21 cellular contexts compared by ENCODE assay signal in genomic region chr10:132181691-132182425, GRCh38. TPM values are rescaled to one million over a fixed set of nuclear protein-coding genes. Genes with fewer than 3 reads are reported as not detected.
DNase-seq lines count a peak whose midpoint lies in the region; ATAC-seq, FAIRE-seq and TF ChIP-seq lines count a peak whose summit lies in the region.
"Had no signal": no experiment of that assay in that cellular context is flagged by ENCODE, and none has a peak within 500 bp of the region (broad histone marks: within the 10 kb centered on the region; RNA-seq: fewer than 3 reads in every experiment).

No MANE protein-coding gene starts in this region.

- ATAC-seq in HepG2: no peak
- no peak for ATAC-seq in right lobe of liver
- ATAC-seq: K562 had no signal

- H3K4me3 ChIP-seq in HepG2 (replicated peaks in 1 of 3; ENCODE audit: insufficient read depth in 1 of 3, low read depth in 2 of 3, low read length in 3 of 3) (no peak overlapping the region), right lobe of liver (no peak overlapping the region), WERI-Rb-1 (ENCODE audit: low read depth, low read length) (no peak overlapping the region), kidney (ENCODE audit: low read length in 2 of 2) (no peak overlapping the region), spleen (no peak overlapping the region)
- H3K4me3 ChIP-seq: GM23248, K562 had no signal

- H3K27me3 ChIP-seq in HepG2 (ENCODE audit: control insufficient read depth in 1 of 2, insufficient read depth in 2 of 2, low read length in 2 of 2) (peaks cover 2 to 38% of the 10 kb centered on the region in 2 experiments), right lobe of liver (peaks cover 0 to 20% of the 10 kb centered on the region in 2 donors), WERI-Rb-1 (ENCODE audit: insufficient read depth, low read depth, severe bottlenecking) (no peaks in the 10 kb centered on the region), spleen (replicated peaks in 1 of 7) (peaks cover 7 to 77% (median 36%) of the 10 kb centered on the region in 7 donors)

- DNase-seq in HepG2 (ENCODE audit: low spot score) (no peak), right lobe of liver (no peak), WERI-Rb-1 (peak; percentile 71), kidney (peak; percentile 45), spleen (peak; percentile 47), frontal cortex (ENCODE audit: low spot score in 2 of 2) (no peak), NCI-H526 treated with DMSO at 0.1 percent for 48 hours (lab: John Stamatoyannopoulos, UW) (no peak)
- DNase-seq in stimulated activated CD4-positive, alpha-beta T cell treated with anti-CD3 and anti-CD28 coated beads, Interleukin-4, amount 100 ng/mL, for 4 hours: no peak
- DNase-seq: 8988T; C1 segment of cervical spinal cord; CD4-positive, CD25-positive, alpha-beta regulatory T cell; CD8-positive, alpha-beta memory T cell; COR-L47; GM23248; HCEC 1CT had no signal

- in situ Hi-C loops in HepG2 (cut with HindIII; ENCODE audit: extremely low pct_ligation_motif_present, low pct_unique_long_range_greater_than_20kb): no loop called here

- H3K79me2 ChIP-seq in HepG2 (ENCODE audit: insufficient read depth, low read length): no peaks in the 10 kb centered on the region

- FAIRE-seq in HepG2 (lab: Jason Lieb, UNC) (no peak), kidney (lab: Jason Lieb, UNC) (no peak), frontal cortex (lab: Jason Lieb, UNC) (no peak)
- FAIRE-seq: D721Med, G401.6, GM12891, H54, K562 had no signal

- no peak overlapping the region for H3K9ac ChIP-seq in HepG2 (ENCODE audit: insufficient read depth, low read depth, low read length)
- H3K9ac ChIP-seq in kidney (ENCODE audit: low read length in 2 of 2): no peak overlapping the region
- H3K9ac ChIP-seq: GM23248 had no signal

- no TSS peak for BruUV-seq in HepG2 (replicated peaks; lab: Mats Ljungman, UMichigan)

- CTCF ChIA-PET in HepG2 (lab: Yijun Ruan, JAX; ENCODE audit: low intra/inter-chr PET ratio, low total read pairs): no interaction called here

- H3K36me3 ChIP-seq in HepG2 (replicated peaks in 1 of 2; ENCODE audit: control insufficient read depth in 1 of 2, insufficient read depth in 2 of 2, low read length in 2 of 2): no peaks in the 10 kb centered on the region
- no peaks in the 10 kb centered on the region for H3K36me3 ChIP-seq in right lobe of liver
- H3K36me3 ChIP-seq in WERI-Rb-1: no peaks in the 10 kb centered on the region
- H3K36me3 ChIP-seq in kidney (ENCODE audit: control insufficient read depth in 1 of 2, insufficient read depth in 2 of 2, low read length in 2 of 2): no peaks in the 10 kb centered on the region
- no peaks in the 10 kb centered on the region for H3K36me3 ChIP-seq in spleen

- peaks cover 58% of the 10 kb centered on the region for H3K4me1 ChIP-seq in HepG2 (ENCODE audit: insufficient read depth, low read length)
- H3K4me1 ChIP-seq in right lobe of liver: peaks cover 0 to 16% (median 0%) of the 10 kb centered on the region in 4 donors
- peaks cover 0 to 4% of the 10 kb centered on the region in 2 donors for H3K4me1 ChIP-seq in kidney (ENCODE audit: control insufficient read depth in 1 of 2, insufficient read depth in 1 of 2, low read depth in 1 of 2, low read length in 2 of 2)
- H3K4me1 ChIP-seq in spleen: peaks cover 7 to 16% (median 13%) of the 10 kb centered on the region in 6 donors

- WGBS in HepG2 (ENCODE audit: low lambda C conversion rate): 39% methylated on average over 25 of the region's 25 CpGs
- WGBS in right lobe of liver (ENCODE audit: insufficient coverage, low coverage, low lambda C conversion rate, missing lambda C conversion rate): 71% methylated on average over 11 of the region's 25 CpGs
- WGBS in spleen, 5 donors: 65 to 77% (median 71%) methylated on average over 25 of the region's 25 CpGs

- H3K9me3 ChIP-seq in HepG2 (ENCODE audit: low read length) (no peaks in the 10 kb centered on the region), right lobe of liver (no peaks in the 10 kb centered on the region), WERI-Rb-1 (ENCODE audit: severe bottlenecking) (no peaks in the 10 kb centered on the region), kidney (ENCODE audit: control insufficient read depth in 1 of 2, low read length in 2 of 2) (no peaks in the 10 kb centered on the region), spleen (no peaks in the 10 kb centered on the region)

- no peak for TF ChIP-seq RAD21 in HepG2 (CRISPR knock-in tag; IDR thresholded peaks at IDR 0.05)

- TF ChIP-seq CTCF in HepG2 (CRISPR knock-in tag; IDR thresholded peaks at IDR 0.05) (no peak), right lobe of liver (IDR thresholded peaks at IDR 0.05) (no peak), WERI-Rb-1 (IDR thresholded peaks at IDR 0.05; ENCODE audit: low read depth, low read length) (no peak), kidney (IDR thresholded peaks at IDR 0.05; ENCODE audit: borderline replicate concordance, extremely low read depth, insufficient read depth) (no peak), spleen (IDR thresholded peaks at IDR 0.05 in 8 of 11, conservative IDR thresholded peaks at IDR 0.05 in 3 of 11) (no peak)

- POLR2A ChIA-PET in HepG2 (lab: Yijun Ruan, JAX): no interaction called here

- TF ChIP-seq POLR2A in HepG2 (IDR thresholded peaks at IDR 0.05; ENCODE audit: insufficient read depth in 1 of 2, low read depth in 2 of 2, low read length in 2 of 2) (no peak), right lobe of liver (IDR thresholded peaks at IDR 0.05) (no peak), spleen (IDR thresholded peaks at IDR 0.05) (no peak)

- H2AFZ ChIP-seq in HepG2 (ENCODE audit: low read length): no peak overlapping the region
- H2AFZ ChIP-seq: GM23248 had no signal

- peaks cover 4% of the 10 kb centered on the region for H4K20me1 ChIP-seq in HepG2 (ENCODE audit: insufficient read depth, low read length)

- intact Hi-C loops in HepG2 (cut with micrococcal nuclease; ENCODE audit: unreplicated experiment) (no loop called here), right lobe of liver (cut with DNase I) (no loop called here), kidney (cut with DNase I) (no loop called here), spleen (cut with DNase I; ENCODE audit: low total_unique reads) (no loop called here)

- no peak overlapping the region for H3K27ac ChIP-seq in HepG2 (ENCODE audit: extremely low read length, insufficient read depth, low read length)
- H3K27ac ChIP-seq in right lobe of liver: no peak overlapping the region
- H3K27ac ChIP-seq in WERI-Rb-1: no peak overlapping the region
- no peak overlapping the region for H3K27ac ChIP-seq in kidney (ENCODE audit: low read depth in 2 of 2, low read length in 2 of 2)
- H3K27ac ChIP-seq in spleen: no peak overlapping the region
- H3K27ac ChIP-seq: GM23248 had no signal

- H3K4me2 ChIP-seq in HepG2 (ENCODE audit: low read depth, low read length): no peak overlapping the region

- TF ChIP-seq EP300 in HepG2 (IDR thresholded peaks at IDR 0.05; ENCODE audit: low read depth in 2 of 2, low read length in 2 of 2): no peak
- TF ChIP-seq EP300 in HepG2 (CRISPR knock-in tag; IDR thresholded peaks at IDR 0.05; ENCODE audit: borderline replicate concordance): no peak

TF ChIP-seq in HepG2, 621 proteins besides CTCF, POLR2A, EP300 and RAD21 (continues in another document):
- TF ChIP-seq HIC2 (CRISPR knock-in tag; IDR thresholded peaks at IDR 0.05; ENCODE audit: low read depth): no peak
- no peak for TF ChIP-seq RNF2 (conservative IDR thresholded peaks at IDR 0.05; ENCODE audit: low read depth)
- no peak for TF ChIP-seq ZNF235 (CRISPR knock-in tag; IDR thresholded peaks at IDR 0.05; ENCODE audit: borderline replicate concordance)
- no peak for TF ChIP-seq SRY (CRISPR knock-in tag; IDR thresholded peaks at IDR 0.05)

RNA-seq across cellular contexts. Expression of gene DPYSL4, which starts 4.9 kb away (rescaled TPM):
- total RNA-seq in HepG2 (2016; rRNA removed; fragmentation: Illumina TruSeq; extraction: Trizol): 0.38 and 0.84 TPM in 2 replicates
- total RNA-seq in HepG2 (2016; cell fraction: cytosol; rRNA removed; fragmentation: Illumina TruSeq; extraction: Trizol; ENCODE audit: low read depth): 0.30 and 0.53 TPM in 2 replicates
- total RNA-seq in HepG2 (2016; cell fraction: insoluble cytoplasmic fraction; rRNA removed; fragmentation: Illumina TruSeq; extraction: Trizol): 0.28 and 0.67 TPM in 2 replicates
- total RNA-seq in HepG2 (2016; cell fraction: membrane; rRNA removed; fragmentation: Illumina TruSeq; extraction: Trizol): 0.65 and 0.72 TPM in 2 replicates
- 0.25 and 0.85 TPM in 2 replicates for total RNA-seq in HepG2 (2016; cell fraction: nucleus; rRNA removed; fragmentation: Illumina TruSeq; extraction: Trizol)
- polyA plus RNA-seq in HepG2 (2011; rRNA removed): 1.2 and 2.1 TPM in 2 replicates
- 0.87 and 0.98 TPM in 2 replicates for polyA plus RNA-seq in HepG2 (2011; cell fraction: cytosol; rRNA removed)
- polyA plus RNA-seq in HepG2 (2011; cell fraction: nucleus; rRNA removed): 6.5 and 9.7 TPM in 2 replicates
- polyA plus RNA-seq in HepG2 (2012): 0.76 and 1.7 TPM in 2 replicates
- polyA plus RNA-seq in HepG2 (2016; cell fraction: cytosol; fragmentation: Illumina TruSeq; extraction: Trizol; ENCODE audit: low read depth): 0.43 and 0.57 TPM in 2 replicates
- 0.42 and 0.70 TPM in 2 replicates for polyA plus RNA-seq in HepG2 (2016; cell fraction: insoluble cytoplasmic fraction; fragmentation: Illumina TruSeq; extraction: Trizol; ENCODE audit: low read depth)
- 0.53 and 0.62 TPM in 2 replicates for polyA plus RNA-seq in HepG2 (2016; cell fraction: membrane; fragmentation: Illumina TruSeq; extraction: Trizol; ENCODE audit: low read depth)
- 1.1 and 1.7 TPM in 2 replicates for polyA plus RNA-seq in HepG2 (2016; cell fraction: nucleus; fragmentation: Illumina TruSeq; extraction: Trizol; ENCODE audit: insufficient read depth, low read depth)
- 0.07 and 2.3 TPM in 2 replicates for polyA minus RNA-seq in HepG2 (2011; rRNA and poly(A)+ RNA removed; ENCODE audit: low replicate concordance)
- 1.1 and 1.6 TPM in 2 replicates for polyA minus RNA-seq in HepG2 (2011; cell fraction: cytosol; rRNA and poly(A)+ RNA removed)
- polyA minus RNA-seq in HepG2 (2011; cell fraction: nucleus; rRNA and poly(A)+ RNA removed): 1.2 TPM in 2 replicates
- total RNA-seq in right lobe of liver: under 1 TPM in 3 of 6 experiments, not detected in 3; 0.24 to 0.31 (median 0.25) TPM
- total RNA-seq in kidney: 0.60 TPM
- not detected for polyA plus RNA-seq in kidney (ENCODE audit: insufficient read depth, low read depth, low replicate concordance)
- total RNA-seq in spleen: 1 to 10 TPM in 4 of 7 donors, under 1 TPM in 2, not detected in 1; 0.85 to 6.0 (median 1.6) TPM
- 1 to 10 TPM in 1 of 3 donors, under 1 TPM in 2; 0.55 to 1.0 (median 0.96) TPM for polyA plus RNA-seq in spleen
- 43.6 TPM for total RNA-seq in frontal cortex
- total RNA-seq: HT-29, K562 had no signal
- polyA plus RNA-seq: CD8-positive, alpha-beta memory T cell had no signal

Comparison
In these comparisons a context has a peak if more than half of its experiments do, and no peak if none do; other contexts are left out.
1. DNase-seq: peak in WERI-Rb-1 (single experiment), kidney (single experiment) and spleen (single experiment); none in HepG2 (single experiment), right lobe of liver (0 of 3), frontal cortex (0 of 2), NCI-H526 treated with DMSO at 0.1 percent for 48 hours (single experiment) and stimulated activated CD4-positive, alpha-beta T cell treated with anti-CD3 and anti-CD28 coated beads, Interleukin-4, amount 100 ng/mL, for 4 hours (0 of 2).